In genomic region chr2:65142515-65142914, GRCh38 we compare ENCODE assay signal across 10 cellular contexts. TPM values are rescaled to one million over a fixed set of nuclear protein-coding genes. Genes with fewer than 3 reads are reported as not detected.
DNase-seq lines count a peak whose midpoint lies in the region; ATAC-seq and TF ChIP-seq lines count a peak whose summit lies in the region.
"Had no signal": no experiment of that assay in that cellular context is flagged by ENCODE, and none has a peak within 500 bp of the region (broad histone marks: within the 10 kb centered on the region; RNA-seq: fewer than 3 reads in every experiment).

No MANE protein-coding gene starts in this region.

- H3K27me3 ChIP-seq in cardiac muscle cell (no peaks in the 10 kb centered on the region), Panc1 (ENCODE audit: control insufficient read depth, insufficient read depth, low read length) (peaks cover 2% of the 10 kb centered on the region; the same call in 1 of the 2 replicates), tibial artery (no peaks in the 10 kb centered on the region)

- H3K9me3 ChIP-seq in cardiac muscle cell (ENCODE audit: low read depth) (no peaks in the 10 kb centered on the region), Panc1 (ENCODE audit: control insufficient read depth, insufficient read depth, low read depth, low read length) (no peaks in the 10 kb centered on the region), tibial artery (no peaks in the 10 kb centered on the region)

- BruUV-seq in Panc1 (replicated peaks; lab: Mats Ljungman, UMichigan): no TSS peak

- no peaks in the 10 kb centered on the region for H3K36me3 ChIP-seq in cardiac muscle cell
- no peaks in the 10 kb centered on the region for H3K36me3 ChIP-seq in Panc1 (ENCODE audit: control insufficient read depth, insufficient read depth, low read length)
- no peaks in the 10 kb centered on the region for H3K36me3 ChIP-seq in tibial artery

- peak; percentile 89 for ATAC-seq in Panc1

- in situ Hi-C loops in Panc1 (cut with HindIII; ENCODE audit: low pct_unique_long_range_greater_than_20kb, low sequenced_read_pairs): no loop called here

- POLR2A ChIA-PET in Panc1 (lab: Charles Lee): no interaction called here

- no peak for DNase-seq in cardiac muscle cell (ENCODE audit: low read depth in 1 of 2, low spot score in 1 of 2)
- DNase-seq in cardiac septum (ENCODE audit: low spot score): no peak
- DNase-seq in Panc1 (ENCODE audit: low read depth, low spot score): no peak
- peak; percentile 17 for DNase-seq in fibroblast of pulmonary artery (ENCODE audit: low read depth)
- DNase-seq in superior temporal gyrus (ENCODE audit: extremely low spot score): peak; percentile 83
- DNase-seq in tibial artery: no peak
- no peak for DNase-seq in NCI-H446 treated with DMSO at 0.1 percent for 48 hours (lab: John Stamatoyannopoulos, UW)
- DNase-seq in NCI-H128 (lab: John Stamatoyannopoulos, UW; ENCODE audit: unreplicated experiment): no peak
- DNase-seq: CD8-positive, alpha-beta memory T cell; T-helper 9 cell had no signal

- CTCF ChIA-PET in Panc1 (lab: Charles Lee): no interaction called here

- no peak overlapping the region for H3K27ac ChIP-seq in cardiac muscle cell
- H3K27ac ChIP-seq in Panc1 (ENCODE audit: low read length): no peak overlapping the region
- H3K27ac ChIP-seq in tibial artery: no peak overlapping the region

- TF ChIP-seq CTCF in cardiac muscle cell (IDR thresholded peaks at IDR 0.05; ENCODE audit: low read depth, low read length) (peak; percentile 5), Panc1 (IDR thresholded peaks at IDR 0.05) (no peak), fibroblast of pulmonary artery (IDR thresholded peaks at IDR 0.05; ENCODE audit: low read length, missing control alignments) (peak; percentile 17), tibial artery (IDR thresholded peaks at IDR 0.05) (no peak)

- H3K4me3 ChIP-seq in cardiac muscle cell (no peak overlapping the region), Panc1 (ENCODE audit: low read depth in 2 of 2, low read length in 2 of 2) (no peak overlapping the region), fibroblast of pulmonary artery (replicated peaks; ENCODE audit: low read depth, low read length) (no peak overlapping the region), tibial artery (no peak overlapping the region)

- H3K4me1 ChIP-seq in cardiac muscle cell (ENCODE audit: low read depth) (no peaks in the 10 kb centered on the region), Panc1 (ENCODE audit: control insufficient read depth, insufficient read depth, low read length) (no peaks in the 10 kb centered on the region), tibial artery (no peaks in the 10 kb centered on the region)

- intact Hi-C loops in cardiac septum (cut with DNase I): no loop called here
- intact Hi-C loops in Panc1 (cut with micrococcal nuclease; ENCODE audit: unreplicated experiment): no loop called here
- intact Hi-C loops in tibial artery (cut with DNase I; ENCODE audit: low total_unique reads): no loop called here

RNA-seq across cellular contexts. Expression of gene RAB1A, which starts 12.6 kb away (rescaled TPM):
- 47.1 and 59.1 TPM in 2 replicates for total RNA-seq in cardiac muscle cell
- polyA plus RNA-seq in cardiac muscle cell: 216 and 233 TPM in 2 replicates
- total RNA-seq in cardiac septum: 106 TPM
- total RNA-seq in Panc1 (2021; ENCODE audit: unreplicated experiment): 128 TPM
- 124 TPM for polyA plus RNA-seq in Panc1 (2012; ENCODE audit: insufficient read length)

Comparison
In these comparisons a context has a peak if more than half of its experiments do, and no peak if none do; other contexts are left out.
1. DNase-seq: peak in fibroblast of pulmonary artery (single experiment) and superior temporal gyrus (single experiment); none in cardiac muscle cell (0 of 2), cardiac septum (single experiment), Panc1 (single experiment), tibial artery (0 of 2), NCI-H446 treated with DMSO at 0.1 percent for 48 hours (single experiment) and NCI-H128 (single experiment).
2. CTCF ChIP-seq: peak in cardiac muscle cell (single experiment) and fibroblast of pulmonary artery (single experiment); none in Panc1 (single experiment) and tibial artery (0 of 2).